ENCODE assay signal across 33 cellular contexts in the genomic region with DNA sequence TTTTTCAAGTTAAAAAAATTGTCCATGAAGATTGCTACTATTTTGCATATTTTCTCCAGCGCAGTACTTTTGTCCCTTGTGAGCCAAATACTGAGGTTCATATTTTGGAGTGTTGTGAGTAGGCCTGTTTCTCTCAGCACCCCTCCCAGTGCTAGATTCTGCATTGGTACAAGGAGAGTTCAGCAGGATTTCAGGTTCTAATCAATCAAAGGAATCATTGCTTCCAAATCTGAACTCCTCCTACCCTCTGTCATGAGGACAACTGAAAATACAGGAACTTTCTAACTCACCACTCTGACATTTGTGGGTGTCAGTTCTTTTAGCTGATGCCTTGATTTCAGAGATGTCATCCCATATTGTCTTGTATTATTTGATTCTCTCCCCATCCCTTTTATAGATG.
"Had no signal": no experiment of that assay in that cellular context is flagged by ENCODE, and none has a peak within 500 bp of the region (broad histone marks: within the 10 kb centered on the region; RNA-seq: fewer than 3 reads in every experiment).

No MANE protein-coding gene starts in this region.

- H3K4me3 ChIP-seq: MG63 had no signal

- H3K27ac ChIP-seq: KMS-11 had no signal

- H3K36me3 ChIP-seq: MG63 had no signal

- H3K27me3 ChIP-seq: MG63 had no signal

- DNase-seq: Karpas-422, Kasumi-1, KG1, MG63, MM.1S, MV-4-11, NCI-H1048, NCI-H1092, NCI-H1105, NCI-H1105 treated with DMSO at 0.1 percent for 48 hours, NCI-H1417, NCI-H1417 treated with DMSO at 0.1 percent for 48 hours, NCI-H1436, NCI-H1436 treated with DMSO at 0.1 percent for 48 hours, NCI-H146, NCI-H1694, NCI-H1694 treated with DMSO at 0.1 percent for 48 hours, NCI-H187, NCI-H187 treated with DMSO at 0.1 percent for 48 hours, NCI-H1930, NCI-H2029, NCI-H2029 treated with DMSO at 0.1 percent for 48 hours, NCI-H2081, NCI-H2081 treated with DMSO at 0.1 percent for 48 hours, NCI-H2107, NCI-H2171, NCI-H2171 treated with DMSO at 0.1 percent for 48 hours, NCI-H2227 treated with DMSO at 0.1 percent for 48 hours, NCI-H226, NCI-H345, NCI-H446, NCI-H446 treated with DMSO at 0.1 percent for 48 hours had no signal

- H3K9me3 ChIP-seq: MG63 had no signal
